In genomic region chr21:25368531-25368930, GRCh38 we compare ENCODE assay signal across 1 cellular context.
TF ChIP-seq lines count a peak whose summit lies in the region.

No MANE protein-coding gene starts in this region.

TF ChIP-seq in SK-N-SH treated with all-trans-retinoic acid at 6 μM for 48 hours, 23 proteins besides CTCF, POLR2A, EP300 and RAD21 (continued from another document):
- TF ChIP-seq POU6F1 (CRISPR knock-in tag; IDR thresholded peaks at IDR 0.05; ENCODE audit: borderline replicate concordance, low read depth) = no peak
